ENCODE assay signal across 27 cellular contexts in the genomic region with DNA sequence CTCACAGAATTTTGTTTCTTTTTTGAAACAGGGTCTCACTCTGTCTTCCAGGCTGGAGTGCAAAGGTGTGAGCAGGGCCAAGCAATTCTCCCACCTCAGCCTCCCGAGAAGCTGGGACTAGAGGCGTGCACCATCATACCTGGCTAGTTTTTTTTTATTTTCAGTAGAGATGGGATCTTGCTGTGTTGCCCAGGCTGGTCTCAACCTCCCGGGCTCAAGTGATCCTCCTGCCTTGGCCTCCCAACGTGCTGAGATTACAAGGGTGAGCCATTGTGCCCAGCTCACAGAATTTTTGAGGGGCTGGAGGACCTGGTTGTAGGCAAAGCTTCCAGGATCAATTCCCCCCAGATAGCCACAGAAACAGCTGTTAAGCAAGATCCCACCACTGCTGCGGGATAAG.
"Had no signal": no experiment of that assay in that cellular context is flagged by ENCODE, and none has a peak within 500 bp of the region (broad histone marks: within the 10 kb centered on the region; RNA-seq: fewer than 3 reads in every experiment).

No MANE protein-coding gene starts in this region.

- H3K36me3 ChIP-seq: neutrophil, pancreas, spleen, stomach, thoracic aorta, thyroid gland, tibial nerve, upper lobe of left lung, vagina had no signal

- H3K4me2 ChIP-seq: smooth muscle cell had no signal

- FAIRE-seq: pancreas, urothelium cell line had no signal

- H3K4me3 ChIP-seq: pancreas, psoas muscle, skin epidermis, smooth muscle cell, spleen, stomach, thoracic aorta, thyroid gland, tibial nerve, upper lobe of left lung, vagina had no signal

- DNase-seq: naive thymus-derived CD8-positive, alpha-beta T cell; nephron progenitor cell; nucleus accumbens; pancreas; psoas muscle; right cardiac atrium; spleen; stimulated activated CD4-positive, alpha-beta T cell treated with anti-CD3 and anti-CD28 coated beads, Interleukin-12 subunit alpha, Interleukin-12 subunit beta, amount 100 ng/mL, for 4 hours; stimulated activated CD4-positive, alpha-beta T cell treated with anti-CD3 and anti-CD28 coated beads, Interleukin-2, amount 100 ng/mL, for 24 hours; stimulated activated CD4-positive, alpha-beta T cell treated with anti-CD3 and anti-CD28 coated beads, Interleukin-2, amount 100 ng/mL, for 48 hours; stimulated activated CD4-positive, alpha-beta T cell treated with anti-CD3 and anti-CD28 coated beads, Interleukin-4, amount 100 ng/mL, for 24 hours; stimulated activated naive B cell treated with anti-CD40 and anti-IgM and Interleukin-4, amounts not matched to agents 10 μg/mL and 1 μg/mL and 100 μg/mL, for 72 hours; stimulated activated naive CD4-positive, alpha-beta T cell treated with Interleukin-2 at 50 U/mL for 16 hours; stomach; thyroid gland; trophoblast cell; upper lobe of left lung had no signal

- ATAC-seq: naive thymus-derived CD8-positive, alpha-beta T cell; natural killer cell treated with Interleukin-12 subunit alpha and Interleukin-12 subunit beta and Interleukin-15 and Interleukin-18, amount 100 ng/mL, for 72 hours; pancreas; right cardiac atrium; sciatic nerve; stimulated activated effector memory CD8-positive, alpha-beta T cell treated with anti-CD3 and anti-CD28 coated beads, Interleukin-12 subunit alpha, Interleukin-12 subunit beta, amount 100 ng/mL, for 72 hours; stimulated activated naive B cell treated with anti-CD40 and anti-IgM and Interleukin-4, amounts not matched to agents 10 μg/mL and 1 μg/mL and 100 μg/mL, for 72 hours had no signal

- H3K9me3 ChIP-seq: neutrophil, pancreas, psoas muscle, spleen, stomach, thoracic aorta, thyroid gland, tibial nerve, upper lobe of left lung, vagina had no signal

- H3K27ac ChIP-seq: neutrophil, pancreas, psoas muscle, spleen, stomach, thoracic aorta, thyroid gland, upper lobe of left lung, vagina had no signal

- H3K4me1 ChIP-seq: pancreas, psoas muscle, spleen, thyroid gland, upper lobe of left lung, vagina had no signal

- H3K27me3 ChIP-seq: pancreas, spleen, stomach, thyroid gland, tibial nerve, upper lobe of left lung, vagina had no signal
